Comparison of ENCODE assay signal across 25 cellular contexts in genomic region chr2:9337901-9338300, GRCh38.
"Had no signal": no experiment of that assay in that cellular context is flagged by ENCODE, and none has a peak within 500 bp of the region (broad histone marks: within the 10 kb centered on the region; RNA-seq: fewer than 3 reads in every experiment).

No MANE protein-coding gene starts in this region.

- H3K36me3 Mint-ChIP-seq: natural killer cell; stimulated activated memory B cell treated with anti-CD40 and anti-IgM and Interleukin-4, amounts not matched to agents 10 μg/mL and 1 μg/mL and 100 μg/mL, for 72 hours had no signal

- DNase-seq: colonic mucosa; dermis blood vessel endothelial cell; erythroblast; foreskin keratinocyte; head of caudate nucleus; kidney; left cardiac atrium; left ventricle myocardium inferior; mesendoderm; natural killer cell; nucleus accumbens; psoas muscle; retina; spleen; stimulated activated CD4-positive, alpha-beta T cell treated with anti-CD3 and anti-CD28 coated beads, Interleukin-15, amount 100 ng/mL, for 24 hours; stimulated activated CD4-positive, alpha-beta T cell treated with anti-CD3 and anti-CD28 coated beads, Interleukin-1b, Interleukin-23, amount 100 ng/mL, for 48 hours; stimulated activated CD4-positive, alpha-beta T cell treated with anti-CD3 and anti-CD28 coated beads, Interleukin-4, amount 100 ng/mL, for 24 hours had no signal

- H3K4me2 ChIP-seq: hepatocyte, neural progenitor cell had no signal

- H3K79me2 ChIP-seq: hepatocyte, parathyroid adenoma had no signal

- H3K9me3 Mint-ChIP-seq: central memory CD8-positive, alpha-beta T cell; natural killer cell; stimulated activated memory B cell treated with anti-CD40 and anti-IgM and Interleukin-4, amounts not matched to agents 10 μg/mL and 1 μg/mL and 100 μg/mL, for 72 hours; stimulated activated naive CD8-positive, alpha-beta T cell treated with anti-CD3 and anti-CD28 coated beads, Interleukin-15, Interleukin-2, amounts not matched to agents 100 ng/mL and 50 ng/mL, for 24 hours had no signal

- FAIRE-seq: kidney had no signal

- H3K4me3 Mint-ChIP-seq: central memory CD8-positive, alpha-beta T cell; natural killer cell; neural progenitor cell; stimulated activated memory B cell treated with anti-CD40 and anti-IgM and Interleukin-4, amounts not matched to agents 10 μg/mL and 1 μg/mL and 100 μg/mL, for 72 hours; stimulated activated naive CD8-positive, alpha-beta T cell treated with anti-CD3 and anti-CD28 coated beads, Interleukin-15, Interleukin-2, amounts not matched to agents 100 ng/mL and 50 ng/mL, for 24 hours had no signal

- H3K9ac ChIP-seq: neural progenitor cell, parathyroid adenoma had no signal

- H3K27ac Mint-ChIP-seq: natural killer cell; stimulated activated memory B cell treated with anti-CD40 and anti-IgM and Interleukin-4, amounts not matched to agents 10 μg/mL and 1 μg/mL and 100 μg/mL, for 72 hours; stimulated activated naive CD8-positive, alpha-beta T cell treated with anti-CD3 and anti-CD28 coated beads, Interleukin-15, Interleukin-2, amounts not matched to agents 100 ng/mL and 50 ng/mL, for 24 hours had no signal

- H3K27me3 Mint-ChIP-seq: stimulated activated memory B cell treated with anti-CD40 and anti-IgM and Interleukin-4, amounts not matched to agents 10 μg/mL and 1 μg/mL and 100 μg/mL, for 72 hours had no signal

- H3K36me3 ChIP-seq: colonic mucosa, neural progenitor cell, spleen had no signal

- H3K27me3 ChIP-seq: colonic mucosa, foreskin keratinocyte, hepatocyte, neural progenitor cell, tibial nerve had no signal

- H3K4me3 ChIP-seq: colonic mucosa, hepatocyte, left ventricle myocardium inferior, lung, neural progenitor cell, psoas muscle, spleen, tibial nerve had no signal

- H3K27ac ChIP-seq: foreskin keratinocyte, left ventricle myocardium inferior, neural progenitor cell, parathyroid adenoma, psoas muscle, spleen had no signal

- H3K4me1 ChIP-seq: foreskin keratinocyte, neural progenitor cell, spleen had no signal

- H3K9me3 ChIP-seq: colonic mucosa, left ventricle myocardium inferior, psoas muscle, spleen, tibial nerve had no signal

- H2AFZ ChIP-seq: hepatocyte, neural progenitor cell, parathyroid adenoma had no signal
